In the genomic region with DNA sequence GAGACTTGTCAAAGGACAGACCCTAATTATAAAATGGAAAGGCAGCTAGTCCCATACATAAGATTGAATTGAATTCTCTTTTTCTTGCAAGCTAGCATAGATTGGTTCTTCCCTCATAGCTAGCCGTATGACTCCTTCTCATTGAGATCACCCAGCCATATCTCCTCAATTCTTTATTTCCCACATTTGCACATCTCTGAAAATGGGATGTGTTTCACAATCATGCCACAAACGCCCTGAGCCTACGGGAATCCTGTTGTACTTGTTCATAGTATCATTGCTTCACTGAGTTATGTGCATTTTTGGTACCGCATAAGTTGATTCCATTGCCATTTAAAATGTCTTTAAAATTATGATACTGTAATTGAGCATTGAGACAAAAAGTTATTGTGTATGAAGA, we compare ENCODE assay signal across 1 cellular context.
TF ChIP-seq lines count a peak whose summit lies in the region.

No MANE protein-coding gene starts in this region.

TF ChIP-seq in IMR-90, 13 proteins besides CTCF, POLR2A, EP300 and RAD21:
- TF ChIP-seq CEBPB (IDR thresholded peaks at IDR 0.05; ENCODE audit: low read depth, low read length) (peak; percentile 56; the same call in 1 of the 2 replicates), RFX5 (IDR thresholded peaks at IDR 0.05; ENCODE audit: low read depth, low read length) (no peak), SMC3 (IDR thresholded peaks at IDR 0.05; ENCODE audit: low read depth, low read length) (no peak), MAFK (IDR thresholded peaks at IDR 0.05; ENCODE audit: low read depth, low read length) (no peak)
